Comparison of ENCODE assay signal across 17 cellular contexts in genomic region chr20:1887321-1887720, GRCh38. TPM values are rescaled to one million over a fixed set of nuclear protein-coding genes. Genes with fewer than 3 reads are reported as not detected.
"Had no signal": no experiment of that assay in that cellular context is flagged by ENCODE, and none has a peak within 500 bp of the region (broad histone marks: within the 10 kb centered on the region; RNA-seq: fewer than 3 reads in every experiment).

No MANE protein-coding gene starts in this region.

- DNase-seq: activated B cell treated with CpG ODN at 0.5 μM for 24 hours; activated CD4-positive, alpha-beta T cell treated with anti-CD3 and anti-CD28 coated beads, Interleukin-2, amount 10 ng/mL, durations not matched to agents 24 days and 14 days; naive thymus-derived CD4-positive, alpha-beta T cell; stimulated activated CD4-positive, alpha-beta T cell treated with anti-CD3 and anti-CD28 coated beads, Interleukin-12 subunit alpha, Interleukin-12 subunit beta, amount 100 ng/mL, for 4 hours; stimulated activated CD4-positive, alpha-beta T cell treated with anti-CD3 and anti-CD28 coated beads, Interleukin-2, amount 100 ng/mL, for 48 hours; stimulated activated CD8-positive, alpha-beta memory T cell treated with anti-CD3 and anti-CD28 coated beads, Interleukin-4, amount 100 ng/mL, for 48 hours; stimulated activated naive CD8-positive, alpha-beta T cell treated with anti-CD3 and anti-CD28 coated beads, Interleukin-15, amount 100 ng/mL, for 72 hours; testis; upper lobe of right lung had no signal

- H3K27ac ChIP-seq: gastroesophageal sphincter, right atrium auricular region, testis, upper lobe of right lung had no signal

- H3K4me3 Mint-ChIP-seq: activated B cell treated with CpG ODN at 0.5 μM for 24 hours; activated CD4-positive, alpha-beta T cell treated with anti-CD3 and anti-CD28 coated beads, Interleukin-2, amount 10 ng/mL, durations not matched to agents 24 days and 14 days; activated naive CD4-positive, alpha-beta T cell treated with anti-CD3 and anti-CD28 coated beads, Interleukin-2, amount 50 U/mL, for 24 hours; mesothelial cell of epicardium; naive thymus-derived CD4-positive, alpha-beta T cell; stimulated activated naive CD8-positive, alpha-beta T cell treated with anti-CD3 and anti-CD28 coated beads, Interleukin-15, amount 100 ng/mL, for 72 hours; T-helper 1 cell treated with Interleukin-12 subunit alpha and Interleukin-12 subunit beta and Interleukin-4 antibody, amounts not matched to agents 30 μg/mL and 1 μg/mL, for 36 hours had no signal

- H3K27me3 ChIP-seq: right atrium auricular region, testis had no signal

- ATAC-seq: gastroesophageal sphincter; naive thymus-derived CD4-positive, alpha-beta T cell; SK-N-SH treated with all-trans-retinoic acid at 6 μM for 48 hours; stimulated activated naive CD8-positive, alpha-beta T cell treated with anti-CD3 and anti-CD28 coated beads, Interleukin-15, amount 100 ng/mL, for 72 hours; upper lobe of right lung had no signal

- H3K9me3 ChIP-seq: gastroesophageal sphincter, right atrium auricular region, testis, upper lobe of right lung had no signal

- H3K27ac Mint-ChIP-seq: activated B cell treated with CpG ODN at 0.5 μM for 24 hours; activated CD4-positive, alpha-beta T cell treated with anti-CD3 and anti-CD28 coated beads, Interleukin-2, amount 10 ng/mL, durations not matched to agents 24 days and 14 days; activated naive CD4-positive, alpha-beta T cell treated with anti-CD3 and anti-CD28 coated beads, Interleukin-2, amount 50 U/mL, for 24 hours; activated T-helper 2 cell treated with anti-CD3 and anti-CD28 coated beads, Interferon-gamma antibody, Interleukin-2, Interleukin-4, amounts not matched to agents 10 μg/mL and 5 μg/mL and 100 μg/mL, durations not matched to agents 14 hours and 24 hours and 36 hours; brain; mesothelial cell of epicardium; naive thymus-derived CD4-positive, alpha-beta T cell; stimulated activated naive CD8-positive, alpha-beta T cell treated with anti-CD3 and anti-CD28 coated beads, Interleukin-15, amount 100 ng/mL, for 72 hours; T-helper 1 cell treated with Interleukin-12 subunit alpha and Interleukin-12 subunit beta and Interleukin-4 antibody, amounts not matched to agents 30 μg/mL and 1 μg/mL, for 36 hours had no signal

- H3K36me3 Mint-ChIP-seq: activated naive CD4-positive, alpha-beta T cell treated with anti-CD3 and anti-CD28 coated beads, Interleukin-2, amount 50 U/mL, for 24 hours; brain; mesothelial cell of epicardium; naive thymus-derived CD4-positive, alpha-beta T cell had no signal

- H3K4me3 ChIP-seq: gastroesophageal sphincter, right atrium auricular region, testis, upper lobe of right lung had no signal

- H3K4me1 ChIP-seq: testis, upper lobe of right lung had no signal

- H3K36me3 ChIP-seq: gastroesophageal sphincter, right atrium auricular region, upper lobe of right lung had no signal

- H3K9me3 Mint-ChIP-seq: activated B cell treated with CpG ODN at 0.5 μM for 24 hours; activated CD4-positive, alpha-beta T cell treated with anti-CD3 and anti-CD28 coated beads, Interleukin-2, amount 10 ng/mL, durations not matched to agents 24 days and 14 days; activated naive CD4-positive, alpha-beta T cell treated with anti-CD3 and anti-CD28 coated beads, Interleukin-2, amount 50 U/mL, for 24 hours; activated T-helper 2 cell treated with anti-CD3 and anti-CD28 coated beads, Interferon-gamma antibody, Interleukin-2, Interleukin-4, amounts not matched to agents 10 μg/mL and 5 μg/mL and 100 μg/mL, durations not matched to agents 14 hours and 24 hours and 36 hours; brain; mesothelial cell of epicardium; stimulated activated naive CD8-positive, alpha-beta T cell treated with anti-CD3 and anti-CD28 coated beads, Interleukin-15, amount 100 ng/mL, for 72 hours; T-helper 1 cell treated with Interleukin-12 subunit alpha and Interleukin-12 subunit beta and Interleukin-4 antibody, amounts not matched to agents 30 μg/mL and 1 μg/mL, for 36 hours had no signal

- H3K4me1 Mint-ChIP-seq: mesothelial cell of epicardium had no signal

RNA-seq across cellular contexts. Expression of gene SIRPA, which starts 7.9 kb away (rescaled TPM):
- total RNA-seq: activated T-helper 2 cell treated with anti-CD3 and anti-CD28 coated beads, Interferon-gamma antibody, Interleukin-2, Interleukin-4, amounts not matched to agents 10 μg/mL and 5 μg/mL and 100 μg/mL, durations not matched to agents 14 hours and 24 hours and 36 hours had no signal
